ENCODE assay signal across 11 cellular contexts in genomic region chr14:77950371-77950770, GRCh38.
"Had no signal": no experiment of that assay in that cellular context is flagged by ENCODE, and none has a peak within 500 bp of the region (broad histone marks: within the 10 kb centered on the region; RNA-seq: fewer than 3 reads in every experiment).

No MANE protein-coding gene starts in this region.

- H3K4me1 ChIP-seq: esophagus squamous epithelium, gastroesophageal sphincter, parathyroid adenoma had no signal

- H3K9ac ChIP-seq: parathyroid adenoma had no signal

- ATAC-seq: gastroesophageal sphincter; stimulated activated effector memory CD8-positive, alpha-beta T cell treated with anti-CD3 and anti-CD28 coated beads, Interleukin-12 subunit alpha, Interleukin-12 subunit beta, amount 100 ng/mL, for 72 hours had no signal

- H3K36me3 ChIP-seq: esophagus squamous epithelium, gastroesophageal sphincter had no signal

- H3K27ac ChIP-seq: esophagus squamous epithelium, gastroesophageal sphincter, parathyroid adenoma had no signal

- FAIRE-seq: colon had no signal

- H3K27me3 ChIP-seq: esophagus squamous epithelium, gastroesophageal sphincter had no signal

- H3K9me3 ChIP-seq: gastroesophageal sphincter had no signal

- H3K4me3 ChIP-seq: esophagus squamous epithelium, gastroesophageal sphincter had no signal

- DNase-seq: activated CD4-positive, alpha-beta memory T cell treated with anti-CD3 and anti-CD28 coated beads for 36 hours; activated CD4-positive, CD25-positive, alpha-beta regulatory T cell treated with anti-CD3 and anti-CD28 coated beads, Interleukin-2, amount 50 U/mL, for 72 hours; activated gamma-delta T cell; activated T-cell treated with anti-CD3 and anti-CD28 coated beads, Interleukin-2, amount 50 U/mL, for 48 hours; esophagus squamous epithelium; SW 1271; trophoblast cell had no signal
